2 cellular contexts compared by ENCODE assay signal in the genomic region with DNA sequence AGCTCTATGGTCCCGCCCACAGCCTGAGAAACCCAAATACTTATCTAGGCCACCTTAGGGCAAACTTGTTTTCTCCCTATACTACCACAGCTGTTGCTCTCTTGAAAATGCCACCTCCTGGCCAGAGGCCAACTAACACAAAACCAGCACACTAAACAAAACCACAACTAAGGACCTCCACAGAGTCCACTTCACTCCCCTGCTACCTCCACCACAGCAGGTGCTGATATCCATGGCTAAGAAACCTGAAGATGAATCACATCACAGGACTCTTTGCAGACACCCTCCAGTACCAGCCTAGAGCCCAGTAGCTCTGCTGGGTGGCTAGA.
TF ChIP-seq lines count a peak whose summit lies in the region.

No MANE protein-coding gene starts in this region.

TF ChIP-seq in HepG2, 621 proteins besides CTCF, POLR2A, EP300 and RAD21 (continued from another document and continues in another):
- 0 out of 2 replicates have a peak, but pooled peaks have one; percentile 43 for TF ChIP-seq ZNF331 (CRISPR knock-in tag; IDR thresholded peaks at IDR 0.05)
- TF ChIP-seq MED13 (CRISPR knock-in tag; IDR thresholded peaks at IDR 0.05), result no peak
- TF ChIP-seq ZNF503 (CRISPR knock-in tag; IDR thresholded peaks at IDR 0.05), result no peak
- no peak for TF ChIP-seq PCBP2 (optimal IDR thresholded peaks at IDR 0.05; ENCODE audit: low read depth, low read length, poor library complexity, severe bottlenecking)
- TF ChIP-seq ZSCAN31 (CRISPR knock-in tag; IDR thresholded peaks at IDR 0.05; ENCODE audit: low read depth), result 0 out of 2 replicates have a peak, but pooled peaks have one; percentile 47
- no peak for TF ChIP-seq SMYD3 (CRISPR knock-in tag; IDR thresholded peaks at IDR 0.05)
- TF ChIP-seq ZNF777 (CRISPR knock-in tag; IDR thresholded peaks at IDR 0.05), result no peak
- TF ChIP-seq HMG20A (CRISPR knock-in tag; IDR thresholded peaks at IDR 0.05; ENCODE audit: borderline replicate concordance), result no peak
- no peak for TF ChIP-seq SNRNP70 (IDR thresholded peaks at IDR 0.05; ENCODE audit: low read depth, low read length)
- no peak for TF ChIP-seq POGZ (CRISPR knock-in tag; IDR thresholded peaks at IDR 0.05)
- TF ChIP-seq SAP130 (CRISPR knock-in tag; IDR thresholded peaks at IDR 0.05; ENCODE audit: low read depth), result no peak
- no peak for TF ChIP-seq ZNF264 (CRISPR knock-in tag; IDR thresholded peaks at IDR 0.05)
- TF ChIP-seq ZFP82 (CRISPR knock-in tag; IDR thresholded peaks at IDR 0.05; ENCODE audit: borderline replicate concordance), result no peak
- TF ChIP-seq ZBTB20 (CRISPR knock-in tag; IDR thresholded peaks at IDR 0.05; ENCODE audit: borderline replicate concordance, low read depth), result no peak
- no peak for TF ChIP-seq ZNF160 (CRISPR knock-in tag; IDR thresholded peaks at IDR 0.05)
- TF ChIP-seq ZNF350 (CRISPR knock-in tag; IDR thresholded peaks at IDR 0.05; ENCODE audit: borderline replicate concordance, low read depth), result 0 out of 2 replicates have a peak, but pooled peaks have one; percentile 24
- no peak for TF ChIP-seq PTBP1 (IDR thresholded peaks at IDR 0.05; ENCODE audit: low read depth, low read length, poor library complexity, severe bottlenecking)
- no peak for TF ChIP-seq MAFG (CRISPR knock-in tag; IDR thresholded peaks at IDR 0.05)
- TF ChIP-seq ZNF850 (CRISPR knock-in tag; conservative IDR thresholded peaks at IDR 0.05), result no peak
- 0 out of 2 replicates have a peak, but pooled peaks have one; percentile 26 for TF ChIP-seq ZNF646 (CRISPR knock-in tag; IDR thresholded peaks at IDR 0.05)
- no peak for TF ChIP-seq CBX2 (IDR thresholded peaks at IDR 0.05; ENCODE audit: low read depth, low read length)
- TF ChIP-seq CBX2 (CRISPR knock-in tag; IDR thresholded peaks at IDR 0.05; ENCODE audit: low read depth), result no peak
- no peak for TF ChIP-seq FOXA3 (CRISPR knock-in tag; IDR thresholded peaks at IDR 0.05)
- no peak for TF ChIP-seq ZNF225 (CRISPR knock-in tag; IDR thresholded peaks at IDR 0.05)
- TF ChIP-seq HOXA3 (CRISPR knock-in tag; IDR thresholded peaks at IDR 0.05), result no peak
- no peak for TF ChIP-seq EEA1 (CRISPR knock-in tag; IDR thresholded peaks at IDR 0.05; ENCODE audit: borderline replicate concordance)
- TF ChIP-seq MLX (CRISPR knock-in tag; IDR thresholded peaks at IDR 0.05), result no peak

TF ChIP-seq in H1, 55 proteins besides CTCF, POLR2A, EP300 and RAD21 (continued from another document):
- no peak for TF ChIP-seq HDAC2 (IDR thresholded peaks at IDR 0.05; ENCODE audit: borderline replicate concordance in 1 of 2, low read depth in 2 of 2, low read length in 2 of 2)
- no peak for TF ChIP-seq BRCA1 (IDR thresholded peaks at IDR 0.05; ENCODE audit: low read depth, low read length)
- TF ChIP-seq, protein P1, sequence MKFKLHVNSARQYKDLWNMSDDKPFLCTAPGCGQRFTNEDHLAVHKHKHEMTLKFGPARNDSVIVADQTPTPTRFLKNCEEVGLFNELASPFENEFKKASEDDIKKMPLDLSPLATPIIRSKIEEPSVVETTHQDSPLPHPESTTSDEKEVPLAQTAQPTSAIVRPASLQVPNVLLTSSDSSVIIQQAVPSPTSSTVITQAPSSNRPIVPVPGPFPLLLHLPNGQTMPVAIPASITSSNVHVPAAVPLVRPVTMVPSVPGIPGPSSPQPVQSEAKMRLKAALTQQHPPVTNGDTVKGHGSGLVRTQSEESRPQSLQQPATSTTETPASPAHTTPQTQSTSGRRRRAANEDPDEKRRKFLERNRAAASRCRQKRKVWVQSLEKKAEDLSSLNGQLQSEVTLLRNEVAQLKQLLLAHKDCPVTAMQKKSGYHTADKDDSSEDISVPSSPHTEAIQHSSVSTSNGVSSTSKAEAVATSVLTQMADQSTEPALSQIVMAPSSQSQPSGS (IDR thresholded peaks at IDR 0.05; ENCODE audit: low read length), result no peak
- no peak for TF ChIP-seq CBX5 (IDR thresholded peaks at IDR 0.05; ENCODE audit: low read depth, low read length)
- TF ChIP-seq NANOG (IDR thresholded peaks at IDR 0.05; ENCODE audit: insufficient read depth, low read depth, low read length, poor library complexity, severe bottlenecking), result no peak
- no peak for TF ChIP-seq ATF3 (IDR thresholded peaks at IDR 0.05; ENCODE audit: insufficient read depth, low read depth, low read length)
- TF ChIP-seq FOSL1 (IDR thresholded peaks at IDR 0.05; ENCODE audit: insufficient read depth, low read depth, low read length), result no peak
- no peak for TF ChIP-seq ASH2L (IDR thresholded peaks at IDR 0.05; ENCODE audit: low read length)
- TF ChIP-seq CBX8 (IDR thresholded peaks at IDR 0.05; ENCODE audit: borderline replicate concordance, low read depth, low read length), result no peak
- no peak for TF ChIP-seq SUZ12 (IDR thresholded peaks at IDR 0.05; ENCODE audit: low read length)
- no peak for TF ChIP-seq MAFK (IDR thresholded peaks at IDR 0.05; ENCODE audit: low read depth, low read length)
- no peak for TF ChIP-seq BCL11A (IDR thresholded peaks at IDR 0.05; ENCODE audit: low read depth in 2 of 2, low read length in 2 of 2)
- no peak for TF ChIP-seq KDM5A (IDR thresholded peaks at IDR 0.05; ENCODE audit: low read length)
- TF ChIP-seq EGR1 (IDR thresholded peaks at IDR 0.05; ENCODE audit: borderline replicate concordance, low read depth, low read length), result no peak
- no peak for TF ChIP-seq RFX5 (IDR thresholded peaks at IDR 0.05; ENCODE audit: borderline replicate concordance, low read depth, low read length)
- TF ChIP-seq RBBP5 (IDR thresholded peaks at IDR 0.05; ENCODE audit: borderline replicate concordance, low read depth, low read length), result no peak
- no peak for TF ChIP-seq MAX (IDR thresholded peaks at IDR 0.05)
- TF ChIP-seq RNF2 (IDR thresholded peaks at IDR 0.05; ENCODE audit: borderline replicate concordance, low read depth, low read length, missing control alignments, poor library complexity, severe bottlenecking), result no peak
